Comparison of ENCODE assay signal across 28 cellular contexts in genomic region chr17:43381621-43382020, GRCh38.
"Had no signal": no experiment of that assay in that cellular context is flagged by ENCODE, and none has a peak within 500 bp of the region (broad histone marks: within the 10 kb centered on the region; RNA-seq: fewer than 3 reads in every experiment).

No MANE protein-coding gene starts in this region.

- FAIRE-seq: colon, endometrium, endothelial cell of umbilical vein, frontal cortex had no signal

- H3K27me3 ChIP-seq: colonic mucosa, dorsolateral prefrontal cortex, esophagus muscularis mucosa, esophagus squamous epithelium, foreskin keratinocyte, gastrocnemius medialis, gastroesophageal sphincter, heart left ventricle, heart right ventricle had no signal

- DNase-seq: colonic mucosa; cortex of kidney; dermis blood vessel endothelial cell; dorsolateral prefrontal cortex; effector CD4-positive, alpha-beta T cell; effector CD8-positive, alpha-beta T cell; effector memory CD4-positive, alpha-beta T cell; effector memory CD8-positive, alpha-beta T cell; endodermal cell; erythroblast; esophagus squamous epithelium; foreskin fibroblast; foreskin keratinocyte; foreskin melanocyte; gastrocnemius medialis; glutamatergic neuron; head of caudate nucleus; heart left ventricle; heart right ventricle had no signal

- ATAC-seq: effector memory CD8-positive, alpha-beta T cell; esophagus mucosa; foreskin keratinocyte; gastrocnemius medialis; gastroesophageal sphincter; heart left ventricle; heart right ventricle had no signal

- H3K4me3 ChIP-seq: colonic mucosa, coronary artery, dorsolateral prefrontal cortex, esophagus muscularis mucosa, esophagus squamous epithelium, gastrocnemius medialis, gastroesophageal sphincter, heart left ventricle, heart right ventricle had no signal

- H3K4me1 ChIP-seq: colonic mucosa, esophagus muscularis mucosa, foreskin keratinocyte, gastrocnemius medialis, heart left ventricle, heart right ventricle had no signal

- H3K27ac ChIP-seq: colonic mucosa, coronary artery, dorsolateral prefrontal cortex, epithelial cell of prostate, esophagus muscularis mucosa, esophagus squamous epithelium, foreskin keratinocyte, gastrocnemius medialis, gastroesophageal sphincter, heart left ventricle, heart right ventricle had no signal

- H3K36me3 ChIP-seq: colonic mucosa, esophagus muscularis mucosa, esophagus squamous epithelium, gastrocnemius medialis, gastroesophageal sphincter, heart left ventricle, heart right ventricle had no signal

- H3K9me3 ChIP-seq: esophagus muscularis mucosa, gastrocnemius medialis had no signal
